ENCODE assay signal across 14 cellular contexts in genomic region chr12:122282066-122282465, GRCh38. TPM values are rescaled to one million over a fixed set of nuclear protein-coding genes. Genes with fewer than 3 reads are reported as not detected.
A peak's percentile ranks its signal among the peaks of the same experiment; 100 is the strongest.
DNase-seq lines count a peak whose midpoint lies in the region; ATAC-seq, FAIRE-seq and TF ChIP-seq lines count a peak whose summit lies in the region.
"Had no signal": no experiment of that assay in that cellular context is flagged by ENCODE, and none has a peak within 500 bp of the region (broad histone marks: within the 10 kb centered on the region; RNA-seq: fewer than 3 reads in every experiment).

No MANE protein-coding gene starts in this region.

- H3K4me3 Mint-ChIP-seq in naive thymus-derived CD8-positive, alpha-beta T cell, result no peak overlapping the region

- no peaks in the 10 kb centered on the region for H3K9me2 ChIP-seq in OCI-LY7 (ENCODE audit: insufficient read depth, low read length)

- intact Hi-C loops in OCI-LY7 (cut with micrococcal nuclease; ENCODE audit: unreplicated experiment), result no loop called here

- ATAC-seq in naive thymus-derived CD8-positive, alpha-beta T cell, result no peak
- ATAC-seq: left colon had no signal

- no peaks in the 10 kb centered on the region for H3K27me3 Mint-ChIP-seq in naive thymus-derived CD8-positive, alpha-beta T cell

- TF ChIP-seq CTCF in fibroblast of lung (conservative IDR thresholded peaks at IDR 0.05 in 1 of 2, IDR thresholded peaks at IDR 0.05 in 1 of 2; ENCODE audit: low read depth in 1 of 2, low read length in 2 of 2), result no peak
- TF ChIP-seq CTCF in retinal pigment epithelial cell (conservative IDR thresholded peaks at IDR 0.05; ENCODE audit: low read depth, low read length), result no peak
- TF ChIP-seq CTCF in OCI-LY7 (conservative IDR thresholded peaks at IDR 0.05; ENCODE audit: low read length), result no peak

- no peak overlapping the region for H3K27ac Mint-ChIP-seq in naive thymus-derived CD8-positive, alpha-beta T cell

- no peak overlapping the region for H3K9ac ChIP-seq in fibroblast of lung (ENCODE audit: insufficient read depth, low read length)
- H3K9ac ChIP-seq: KMS-11 had no signal

- H3K4me3 ChIP-seq in fibroblast of lung (replicated peaks in 1 of 4; ENCODE audit: control extremely low read depth in 1 of 4, insufficient read depth in 1 of 4, low read depth in 3 of 4, low read length in 4 of 4) (no peak overlapping the region), retinal pigment epithelial cell (ENCODE audit: low read length) (no peak overlapping the region), OCI-LY7 (ENCODE audit: low read depth, low read length, poor library complexity, severe bottlenecking) (no peak overlapping the region)

- H4K20me1 ChIP-seq in fibroblast of lung (ENCODE audit: control insufficient read depth, extremely low read depth, insufficient read depth, low read length) (no peaks in the 10 kb centered on the region), OCI-LY7 (ENCODE audit: insufficient read depth, low read length) (no peaks in the 10 kb centered on the region)

- DNase-seq in GM03348 (ENCODE audit: low spot score) (peak; percentile 76), RCC 7860 (ENCODE audit: low spot score) (peak; percentile 24), fibroblast of lung (ENCODE audit: low read depth in 2 of 2) (peak; percentile 71 to 87), retinal pigment epithelial cell (ENCODE audit: low read depth) (peak; percentile 58), medulla oblongata (ENCODE audit: extremely low spot score) (no peak), amniotic stem cell (lab: John Stamatoyannopoulos, UW) (no peak), OCI-LY7 (ENCODE audit: low spot score) (no peak)
- no peak for DNase-seq in naive thymus-derived CD8-positive, alpha-beta T cell
- DNase-seq: activated CD4-positive, alpha-beta T cell treated with anti-CD3 and anti-CD28 coated beads for 48 hours; activated naive CD4-positive, alpha-beta T cell; left colon; NCI-H524 had no signal

- H3K36me3 ChIP-seq in fibroblast of lung (ENCODE audit: control insufficient read depth, insufficient read depth, low read length) (peaks cover 4% of the 10 kb centered on the region), OCI-LY7 (ENCODE audit: insufficient read depth, low read length) (no peaks in the 10 kb centered on the region)

- H3K27ac ChIP-seq in fibroblast of lung (ENCODE audit: insufficient read depth, low read length) (no peak overlapping the region), OCI-LY7 (ENCODE audit: low read depth, low read length, poor library complexity, severe bottlenecking) (no peak overlapping the region)
- H3K27ac ChIP-seq: KMS-11 had no signal

- peaks cover 5% of the 10 kb centered on the region for H3K4me1 ChIP-seq in fibroblast of lung (ENCODE audit: control insufficient read depth, extremely low read depth, insufficient read depth, low read length)
- no peaks in the 10 kb centered on the region for H3K4me1 ChIP-seq in OCI-LY7 (ENCODE audit: insufficient read depth, low read length, poor library complexity, severe bottlenecking)

- H2AFZ ChIP-seq in fibroblast of lung (ENCODE audit: low read length), result no peak overlapping the region
- H2AFZ ChIP-seq in OCI-LY7 (ENCODE audit: low read length), result no peak overlapping the region

- POLR2A ChIA-PET in naive thymus-derived CD8-positive, alpha-beta T cell (lab: Charles Lee), result interaction anchor here (0.6 kb wide), 1 partner anchor 1241 kb away, joined by 5 read pairs; no protein-coding TSS in a partner anchor
- POLR2A ChIA-PET in OCI-LY7 (lab: Charles Lee), result interaction anchor here (1.0 kb wide), 1 partner anchor 40 kb away, joined by 3 read pairs; no protein-coding TSS in a partner anchor

- no peaks in the 10 kb centered on the region for H3K9me3 Mint-ChIP-seq in naive thymus-derived CD8-positive, alpha-beta T cell

- H3K79me2 ChIP-seq in fibroblast of lung (ENCODE audit: control insufficient read depth, insufficient read depth, low read length) (no peaks in the 10 kb centered on the region), OCI-LY7 (ENCODE audit: insufficient read depth, low read depth, low read length) (no peaks in the 10 kb centered on the region)

- no TSS peak for BruUV-seq in OCI-LY7 (replicated peaks; lab: Mats Ljungman, UMichigan)

- CTCF ChIA-PET in OCI-LY7 (lab: Charles Lee; ENCODE audit: unreplicated experiment), result interaction anchor here (0.5 to 0.6 kb wide), 2 partner anchors 128 to 130 kb away, joined by 3 read pairs; no protein-coding TSS in a partner anchor

- H3K4me1 Mint-ChIP-seq in naive thymus-derived CD8-positive, alpha-beta T cell, result no peaks in the 10 kb centered on the region

- no peaks in the 10 kb centered on the region for H3K27me3 ChIP-seq in fibroblast of lung (ENCODE audit: control insufficient read depth, insufficient read depth, low read length)

- FAIRE-seq in RCC 7860 (lab: Jason Lieb, UNC), result no peak
- FAIRE-seq: G401.6 had no signal

- H3K4me2 ChIP-seq in fibroblast of lung (ENCODE audit: extremely low read depth, insufficient read depth, low read length) (peak overlapping the region; percentile 25), OCI-LY7 (ENCODE audit: low read length) (no peak overlapping the region)
- H3K4me2 ChIP-seq: KMS-11 had no signal

- H3K36me3 Mint-ChIP-seq in naive thymus-derived CD8-positive, alpha-beta T cell, result peaks cover 0 to 43% (median 2%) of the 10 kb centered on the region in 3 donors

- no peaks in the 10 kb centered on the region for H3K9me3 ChIP-seq in fibroblast of lung (ENCODE audit: control insufficient read depth, insufficient read depth, low read depth, low read length)
- H3K9me3 ChIP-seq in OCI-LY7 (ENCODE audit: low read length), result no peaks in the 10 kb centered on the region

RNA-seq across cellular contexts. Expression of gene VPS33A, which starts 15.8 kb away (rescaled TPM):
- 18.2 and 22.3 TPM in 2 replicates for total RNA-seq in fibroblast of lung
- 15.4 and 17.2 TPM in 2 replicates for polyA plus RNA-seq in fibroblast of lung
- 12.3 and 18.4 TPM in 2 replicates for polyA plus RNA-seq in fibroblast of lung (2012)
- polyA minus RNA-seq in fibroblast of lung (ENCODE audit: low replicate concordance), result 7.4 and 8.6 TPM in 2 replicates
- 10 to 100 TPM; 29.4 to 29.5 TPM for total RNA-seq in naive thymus-derived CD8-positive, alpha-beta T cell
- polyA plus RNA-seq in naive thymus-derived CD8-positive, alpha-beta T cell, result 10 to 100 TPM; 17.6 to 24.2 (median 20.1) TPM
- 21.1 and 22.2 TPM in 2 replicates for total RNA-seq in OCI-LY7 (2014; rRNA removed; shearing (Covaris generic))
- total RNA-seq in OCI-LY7 (2022), result 29.0 and 35.6 TPM in 2 replicates

RNA-seq across cellular contexts. Expression of gene DIABLO, which starts 56.2 kb away (rescaled TPM):
- total RNA-seq in fibroblast of lung (60.6 and 70.6 TPM in 2 replicates), OCI-LY7 (2022) (53.9 and 55.4 TPM in 2 replicates)
- polyA plus RNA-seq in fibroblast of lung, result 59.6 and 73.5 TPM in 2 replicates
- polyA plus RNA-seq in fibroblast of lung (2012), result 48.7 and 57.1 TPM in 2 replicates
- polyA minus RNA-seq in fibroblast of lung (ENCODE audit: low replicate concordance), result 36.0 and 37.5 TPM in 2 replicates
- 10 to 100 TPM; 41.7 to 51.0 TPM for total RNA-seq in naive thymus-derived CD8-positive, alpha-beta T cell
- polyA plus RNA-seq in naive thymus-derived CD8-positive, alpha-beta T cell, result 10 to 100 TPM; 48.2 to 71.3 (median 61.7) TPM
- 53.7 and 56.5 TPM in 2 replicates for total RNA-seq in OCI-LY7 (2014; rRNA removed; shearing (Covaris generic))

Comparison
In these comparisons a context has a peak if more than half of its experiments do, and no peak if none do; other contexts are left out.
1. DNase-seq: peak in GM03348 (single experiment), RCC 7860 (single experiment), fibroblast of lung (2 of 2) and retinal pigment epithelial cell (single experiment); none in medulla oblongata (single experiment), naive thymus-derived CD8-positive, alpha-beta T cell (0 of 10), amniotic stem cell (single experiment) and OCI-LY7 (single experiment).